In genomic region chr2:127614731-127615130, GRCh38 we compare ENCODE assay signal across 18 cellular contexts. TPM values are rescaled to one million over a fixed set of nuclear protein-coding genes. Genes with fewer than 3 reads are reported as not detected.
A peak's percentile ranks its signal among the peaks of the same experiment; 100 is the strongest.
DNase-seq lines count a peak whose midpoint lies in the region; ATAC-seq and TF ChIP-seq lines count a peak whose summit lies in the region.
"Had no signal": no experiment of that assay in that cellular context is flagged by ENCODE, and none has a peak within 500 bp of the region (broad histone marks: within the 10 kb centered on the region; RNA-seq: fewer than 3 reads in every experiment).

No MANE protein-coding gene starts in this region.

- no peak overlapping the region for H3K4me3 Mint-ChIP-seq in natural killer cell treated with Interleukin-12 subunit alpha and Interleukin-12 subunit beta and Interleukin-15 and Interleukin-18, amount 100 ng/mL, for 72 hours
- no peak overlapping the region for H3K4me3 Mint-ChIP-seq in activated T-helper 2 cell treated with anti-CD3 and anti-CD28 coated beads, Interferon-gamma antibody, Interleukin-2, Interleukin-4, amounts not matched to agents 10 μg/mL and 5 μg/mL and 100 μg/mL, durations not matched to agents 14 hours and 24 hours and 36 hours (ENCODE audit: low read depth)
- H3K4me3 Mint-ChIP-seq: activated CD4-positive, alpha-beta T cell treated with anti-CD3 and anti-CD28 coated beads, Interleukin-2, amount 10 ng/mL, durations not matched to agents 24 days and 14 days; activated naive CD8-positive, alpha-beta T cell treated with anti-CD3 and anti-CD28 coated beads, Interleukin-2, amount 50 U/mL, for 24 hours; CD4-positive, CD25-positive, alpha-beta regulatory T cell; memory B cell; neural crest cell had no signal

- no peak overlapping the region for H3K18ac ChIP-seq in IMR-90 (ENCODE audit: low read depth, low read length)

- H3K4me3 ChIP-seq in IMR-90 (ENCODE audit: insufficient read depth, low read depth, low read length) (no peak overlapping the region), BE2C (ENCODE audit: low read depth, low read length) (no peak overlapping the region)

- H3K9me3 ChIP-seq in IMR-90 (ENCODE audit: control insufficient read depth, insufficient read depth, low read length) (peaks cover 21% of the 10 kb centered on the region), BE2C (no peaks in the 10 kb centered on the region)

- no peak overlapping the region for H2BK120ac ChIP-seq in IMR-90 (ENCODE audit: low read depth, low read length)

- no peak overlapping the region for H3K56ac ChIP-seq in IMR-90 (ENCODE audit: extremely low read depth, insufficient read depth, low read length)

- WGBS in IMR-90 (ENCODE audit: extremely low coverage in 2 of 2, insufficient read length in 1 of 2), 2 experiments: 54% methylated on average over 3 of the region's 3 CpGs; no CpG with 5 or more reads in 1 of the 2 experiments

- no peak overlapping the region; the same call in 2 of the 3 replicates for H2BK15ac ChIP-seq in IMR-90 (ENCODE audit: low read depth, low read length)

- TF ChIP-seq POLR2A in IMR-90 (IDR thresholded peaks at IDR 0.05; ENCODE audit: low read depth, low read length): no peak

- peaks cover 25 to 42% of the 10 kb centered on the region in 2 donors for H3K27me3 Mint-ChIP-seq in natural killer cell treated with Interleukin-12 subunit alpha and Interleukin-12 subunit beta and Interleukin-15 and Interleukin-18, amount 100 ng/mL, for 72 hours
- H3K27me3 Mint-ChIP-seq in activated T-helper 2 cell treated with anti-CD3 and anti-CD28 coated beads, Interferon-gamma antibody, Interleukin-2, Interleukin-4, amounts not matched to agents 10 μg/mL and 5 μg/mL and 100 μg/mL, durations not matched to agents 14 hours and 24 hours and 36 hours (ENCODE audit: low read depth): peaks cover 32% of the 10 kb centered on the region
- H3K27me3 Mint-ChIP-seq: memory B cell had no signal

- H3K4ac ChIP-seq in IMR-90 (ENCODE audit: low read depth, low read length): no peak overlapping the region

- H3K27ac ChIP-seq in C4-2B (peak overlapping the region; percentile 52), IMR-90 (ENCODE audit: insufficient read depth, low read length) (no peak overlapping the region)

- H3K4me1 ChIP-seq in IMR-90 (ENCODE audit: control insufficient read depth, insufficient read depth, low read length) (no peaks in the 10 kb centered on the region), BE2C (no peaks in the 10 kb centered on the region)

- H3K27ac Mint-ChIP-seq in natural killer cell treated with Interleukin-12 subunit alpha and Interleukin-12 subunit beta and Interleukin-15 and Interleukin-18, amount 100 ng/mL, for 72 hours: no peak overlapping the region
- H3K27ac Mint-ChIP-seq in activated T-helper 2 cell treated with anti-CD3 and anti-CD28 coated beads, Interferon-gamma antibody, Interleukin-2, Interleukin-4, amounts not matched to agents 10 μg/mL and 5 μg/mL and 100 μg/mL, durations not matched to agents 14 hours and 24 hours and 36 hours: no peak overlapping the region
- H3K27ac Mint-ChIP-seq: activated CD4-positive, alpha-beta T cell treated with anti-CD3 and anti-CD28 coated beads, Interleukin-2, amount 10 ng/mL, durations not matched to agents 24 days and 14 days; activated naive CD8-positive, alpha-beta T cell treated with anti-CD3 and anti-CD28 coated beads, Interleukin-2, amount 50 U/mL, for 24 hours; memory B cell had no signal

- no peak overlapping the region for H4K8ac ChIP-seq in IMR-90 (ENCODE audit: low read depth in 2 of 2, low read length in 2 of 2)

- H3K9me3 Mint-ChIP-seq in natural killer cell treated with Interleukin-12 subunit alpha and Interleukin-12 subunit beta and Interleukin-15 and Interleukin-18, amount 100 ng/mL, for 72 hours: no peaks in the 10 kb centered on the region
- H3K9me3 Mint-ChIP-seq in activated T-helper 2 cell treated with anti-CD3 and anti-CD28 coated beads, Interferon-gamma antibody, Interleukin-2, Interleukin-4, amounts not matched to agents 10 μg/mL and 5 μg/mL and 100 μg/mL, durations not matched to agents 14 hours and 24 hours and 36 hours: peaks cover 9% of the 10 kb centered on the region

- ATAC-seq in IMR-90 (ENCODE audit: low read depth): no peak
- no peak for ATAC-seq in natural killer cell treated with Interleukin-12 subunit alpha and Interleukin-12 subunit beta and Interleukin-15 and Interleukin-18, amount 100 ng/mL, for 72 hours
- ATAC-seq: activated naive CD8-positive, alpha-beta T cell treated with anti-CD3 and anti-CD28 coated beads, Interleukin-2, amount 50 U/mL, for 24 hours had no signal

- H3K36me3 ChIP-seq in IMR-90 (ENCODE audit: control insufficient read depth, insufficient read depth, low read length) (no peaks in the 10 kb centered on the region), BE2C (no peaks in the 10 kb centered on the region)

- POLR2A ChIA-PET in IMR-90 (lab: Charles Lee; ENCODE audit: unreplicated experiment): no interaction called here

- H4K20me1 ChIP-seq in IMR-90 (ENCODE audit: insufficient read depth, low read length): no peaks in the 10 kb centered on the region

- H3K4me1 Mint-ChIP-seq in natural killer cell treated with Interleukin-12 subunit alpha and Interleukin-12 subunit beta and Interleukin-15 and Interleukin-18, amount 100 ng/mL, for 72 hours (ENCODE audit: low read depth in 2 of 2): peaks cover 0 to 5% of the 10 kb centered on the region in 2 donors
- peaks cover 8% of the 10 kb centered on the region for H3K4me1 Mint-ChIP-seq in activated T-helper 2 cell treated with anti-CD3 and anti-CD28 coated beads, Interferon-gamma antibody, Interleukin-2, Interleukin-4, amounts not matched to agents 10 μg/mL and 5 μg/mL and 100 μg/mL, durations not matched to agents 14 hours and 24 hours and 36 hours (ENCODE audit: low read depth)
- H3K4me1 Mint-ChIP-seq: neural crest cell had no signal

- peak overlapping the region; percentile 20; the same call in 1 of the 2 replicates for H2AK5ac ChIP-seq in IMR-90 (ENCODE audit: low read depth, low read length)

- dilution Hi-C loops in IMR-90 (cut with HindIII; ENCODE audit: low sequenced_read_pairs, unreplicated experiment): no loop called here

- H3K27me3 ChIP-seq in IMR-90 (ENCODE audit: control insufficient read depth, insufficient read depth, low read length) (peaks cover 6% of the 10 kb centered on the region), BE2C (no peaks in the 10 kb centered on the region)

- H2BK5ac ChIP-seq in IMR-90 (ENCODE audit: low read depth, low read length, poor library complexity, severe bottlenecking): no peak overlapping the region

- no peak for TF ChIP-seq RAD21 in IMR-90 (IDR thresholded peaks at IDR 0.05; ENCODE audit: low read length)

- no TSS peak for BruUV-seq in IMR-90 (replicated peaks; lab: Mats Ljungman, UMichigan)

- no peak overlapping the region for H4K5ac ChIP-seq in IMR-90 (ENCODE audit: low read depth, low read length)

- no peak overlapping the region for H4K91ac ChIP-seq in IMR-90 (ENCODE audit: insufficient read depth, low read depth, low read length)

- H2AK9ac ChIP-seq in IMR-90 (replicated peaks; ENCODE audit: low read depth, low read length, poor library complexity): no peak overlapping the region

- H3K36me3 Mint-ChIP-seq in natural killer cell treated with Interleukin-12 subunit alpha and Interleukin-12 subunit beta and Interleukin-15 and Interleukin-18, amount 100 ng/mL, for 72 hours: no peaks in the 10 kb centered on the region
- H3K36me3 Mint-ChIP-seq in activated T-helper 2 cell treated with anti-CD3 and anti-CD28 coated beads, Interferon-gamma antibody, Interleukin-2, Interleukin-4, amounts not matched to agents 10 μg/mL and 5 μg/mL and 100 μg/mL, durations not matched to agents 14 hours and 24 hours and 36 hours (ENCODE audit: low read depth): peaks cover 3% of the 10 kb centered on the region

- intact Hi-C loops in IMR-90 (cut with micrococcal nuclease): no loop called here
- intact Hi-C loops in activated T-helper 2 cell treated with anti-CD3 and anti-CD28 coated beads, Interferon-gamma antibody, Interleukin-2, Interleukin-4, amounts not matched to agents 10 μg/mL and 5 μg/mL and 100 μg/mL, durations not matched to agents 14 hours and 24 hours and 36 hours (cut with micrococcal nuclease): no loop called here

- TF ChIP-seq CTCF in C4-2B (conservative IDR thresholded peaks at IDR 0.05) (no peak), IMR-90 (conservative IDR thresholded peaks at IDR 0.05; ENCODE audit: low read depth, low read length) (no peak), BE2C (IDR thresholded peaks at IDR 0.05; ENCODE audit: low read depth, low read length) (no peak)

- DNase-seq in IMR-90 (peak; percentile 13), ecto neural progenitor cell (ENCODE audit: low spot score) (peak; percentile 24), KG1 (lab: John Stamatoyannopoulos, UW) (no peak), BE2C (no peak), kidney glomerular epithelial cell (lab: John Stamatoyannopoulos, UW) (no peak)
- DNase-seq in natural killer cell treated with Interleukin-12 subunit alpha and Interleukin-12 subunit beta and Interleukin-15 and Interleukin-18, amount 100 ng/mL, for 72 hours (ENCODE audit: low spot score): peak; percentile 2
- DNase-seq in activated T-helper 2 cell treated with anti-CD3 and anti-CD28 coated beads, Interferon-gamma antibody, Interleukin-2, Interleukin-4, amounts not matched to agents 10 μg/mL and 5 μg/mL and 100 μg/mL, durations not matched to agents 14 hours and 24 hours and 36 hours (ENCODE audit: low spot score): no peak
- DNase-seq: activated CD4-positive, alpha-beta T cell treated with anti-CD3 and anti-CD28 coated beads, Interleukin-2, amount 10 ng/mL, durations not matched to agents 24 days and 14 days; activated naive CD8-positive, alpha-beta T cell treated with anti-CD3 and anti-CD28 coated beads, Interleukin-2, amount 50 U/mL, for 24 hours; caudate nucleus; CD4-positive, CD25-positive, alpha-beta regulatory T cell; NCI-H1048; SHP77 treated with DMSO at 0.1 percent for 48 hours; stimulated activated CD4-positive, alpha-beta T cell treated with anti-CD3 and anti-CD28 coated beads, Interleukin-2, amount 100 ng/mL, for 24 hours; T-helper 9 cell had no signal

- H3K9me1 ChIP-seq in IMR-90 (ENCODE audit: insufficient read depth, low read length): no peaks in the 10 kb centered on the region; the same call in 1 of the 2 replicates

- CTCF ChIA-PET in IMR-90 (lab: Yijun Ruan, JAX): interaction anchor here (0.8 kb wide), 1 partner anchor 24 kb away, joined by 5 read pairs; no protein-coding TSS in a partner anchor

- no peak overlapping the region for H3K9ac ChIP-seq in IMR-90 (ENCODE audit: low read depth, low read length)

- no peak overlapping the region for H3K14ac ChIP-seq in IMR-90 (replicated peaks; ENCODE audit: low read depth, low read length)

- in situ Hi-C loops in IMR-90 (cut with MboI; ENCODE audit: low sequenced_read_pairs): no loop called here

- H3K4me2 ChIP-seq in IMR-90 (ENCODE audit: low read depth, low read length): no peak overlapping the region

- no peak overlapping the region for H3K23ac ChIP-seq in IMR-90 (ENCODE audit: low read depth, low read length)

- no peaks in the 10 kb centered on the region for H3K79me1 ChIP-seq in IMR-90 (ENCODE audit: low read depth in 1 of 2, low read length in 2 of 2)

- H2BK20ac ChIP-seq in IMR-90 (ENCODE audit: low read depth, low read length): no peak overlapping the region

- peak overlapping the region; percentile 63 for H2AFZ ChIP-seq in IMR-90 (replicated peaks; ENCODE audit: low read length, poor library complexity)

RNA-seq across cellular contexts. Expression of gene GPR17, which starts 31.2 kb away (rescaled TPM):
- not detected in 2 replicates for total RNA-seq in IMR-90 (2012; rRNA removed)
- not detected in 2 replicates for polyA plus RNA-seq in IMR-90 (2012; rRNA removed)
- polyA plus RNA-seq in IMR-90 (2012; cell fraction: cytosol; rRNA removed): not detected in 2 replicates
- polyA plus RNA-seq in IMR-90 (2012; cell fraction: nucleus; rRNA removed; ENCODE audit: low replicate concordance): 0.04 TPM in 1 of 2 replicates, not detected in the other
- not detected for total RNA-seq in natural killer cell treated with Interleukin-12 subunit alpha and Interleukin-12 subunit beta and Interleukin-15 and Interleukin-18, amount 100 ng/mL, for 72 hours
- total RNA-seq in activated T-helper 2 cell treated with anti-CD3 and anti-CD28 coated beads, Interferon-gamma antibody, Interleukin-2, Interleukin-4, amounts not matched to agents 10 μg/mL and 5 μg/mL and 100 μg/mL, durations not matched to agents 14 hours and 24 hours and 36 hours: not detected in 2 replicates
- not detected for polyA plus RNA-seq in BE2C (2012; ENCODE audit: insufficient read depth, insufficient read length, low read depth)
- total RNA-seq: activated CD4-positive, alpha-beta T cell treated with anti-CD3 and anti-CD28 coated beads, Interleukin-2, amount 10 ng/mL, durations not matched to agents 24 days and 14 days; CD4-positive, CD25-positive, alpha-beta regulatory T cell had no signal
- polyA plus RNA-seq: CD4-positive, CD25-positive, alpha-beta regulatory T cell had no signal

Comparison
In these comparisons a context has a peak if more than half of its experiments do, and no peak if none do; other contexts are left out.
1. DNase-seq: peak in IMR-90 (single experiment), ecto neural progenitor cell (single experiment) and natural killer cell treated with Interleukin-12 subunit alpha and Interleukin-12 subunit beta and Interleukin-15 and Interleukin-18, amount 100 ng/mL, for 72 hours (single experiment); none in KG1 (single experiment), activated T-helper 2 cell treated with anti-CD3 and anti-CD28 coated beads, Interferon-gamma antibody, Interleukin-2, Interleukin-4, amounts not matched to agents 10 μg/mL and 5 μg/mL and 100 μg/mL, durations not matched to agents 14 hours and 24 hours and 36 hours (single experiment), BE2C (single experiment) and kidney glomerular epithelial cell (single experiment).